36 cellular contexts compared by ENCODE assay signal in genomic region chr5:26582350-26583040, GRCh38.
A peak's percentile ranks its signal among the peaks of the same experiment; 100 is the strongest.
DNase-seq lines count a peak whose midpoint lies in the region; ATAC-seq and TF ChIP-seq lines count a peak whose summit lies in the region.
"Had no signal": no experiment of that assay in that cellular context is flagged by ENCODE, and none has a peak within 500 bp of the region (broad histone marks: within the 10 kb centered on the region; RNA-seq: fewer than 3 reads in every experiment).

No MANE protein-coding gene starts in this region.

- no peaks in the 10 kb centered on the region for H3K79me2 ChIP-seq in GM23248 (ENCODE audit: insufficient read depth)

- no peak for TF ChIP-seq CTCF in fibroblast of pulmonary artery (IDR thresholded peaks at IDR 0.05; ENCODE audit: low read length, missing control alignments)

- no peak overlapping the region for H3K27ac ChIP-seq in GM23248
- H3K27ac ChIP-seq: thoracic aorta, uterus had no signal

- H3F3A ChIP-seq in GM23248 (ENCODE audit: insufficient read depth) = no peaks in the 10 kb centered on the region

- no peak overlapping the region for H3K9ac ChIP-seq in GM23248

- H3K27me3 ChIP-seq in GM23248 (replicated peaks; ENCODE audit: insufficient read depth) = no peaks in the 10 kb centered on the region
- H3K27me3 ChIP-seq: uterus had no signal

- no peak overlapping the region for H2AFZ ChIP-seq in GM23248

- H4K20me1 ChIP-seq in GM23248 (ENCODE audit: insufficient read depth) = no peaks in the 10 kb centered on the region

- no peaks in the 10 kb centered on the region for H3K9me2 ChIP-seq in GM23248 (ENCODE audit: insufficient read depth)

- H3K4me3 ChIP-seq in GM23248 (no peak overlapping the region), fibroblast of pulmonary artery (replicated peaks; ENCODE audit: low read depth, low read length) (no peak overlapping the region)
- H3K4me3 ChIP-seq: GM12878, HAP-1, thoracic aorta, uterus had no signal

- no peaks in the 10 kb centered on the region for H3K9me3 ChIP-seq in GM23248 (ENCODE audit: low read depth)
- H3K9me3 ChIP-seq: HAP-1, thoracic aorta, uterus had no signal

- H3K4me3 Mint-ChIP-seq in stimulated activated effector memory CD8-positive, alpha-beta T cell treated with anti-CD3 and anti-CD28 coated beads, Interleukin-12 subunit alpha, Interleukin-12 subunit beta, amount 100 ng/mL, for 72 hours = no peak overlapping the region
- H3K4me3 Mint-ChIP-seq: activated CD8-positive, alpha-beta memory T cell treated with anti-CD3 and anti-CD28 coated beads, Interleukin-2, amount 10 ng/mL, durations not matched to agents 7 days and 5 days; CD4-positive, CD25-positive, alpha-beta regulatory T cell; central memory CD8-positive, alpha-beta T cell; dendritic cell treated with granulocyte-macrophage colony-stimulating factor and Interleukin-4, amounts not matched to agents 40 ng/mL and 50 ng/mL, for 4 days; naive thymus-derived CD4-positive, alpha-beta T cell; stimulated activated naive CD8-positive, alpha-beta T cell treated with anti-CD3 and anti-CD28 coated beads, Interleukin-15, amount 100 ng/mL, for 72 hours had no signal

- H3K36me3 Mint-ChIP-seq in stimulated activated effector memory CD8-positive, alpha-beta T cell treated with anti-CD3 and anti-CD28 coated beads, Interleukin-12 subunit alpha, Interleukin-12 subunit beta, amount 100 ng/mL, for 72 hours = no peaks in the 10 kb centered on the region
- H3K36me3 Mint-ChIP-seq: activated CD8-positive, alpha-beta memory T cell treated with anti-CD3 and anti-CD28 coated beads, Interleukin-2, amount 10 ng/mL, durations not matched to agents 7 days and 5 days; CD4-positive, CD25-positive, alpha-beta regulatory T cell; naive thymus-derived CD4-positive, alpha-beta T cell had no signal

- H3K4me1 ChIP-seq in GM23248 (ENCODE audit: insufficient read depth) = no peaks in the 10 kb centered on the region
- H3K4me1 ChIP-seq: HAP-1, uterus had no signal

- no peaks in the 10 kb centered on the region for H3K4me1 Mint-ChIP-seq in stimulated activated effector memory CD8-positive, alpha-beta T cell treated with anti-CD3 and anti-CD28 coated beads, Interleukin-12 subunit alpha, Interleukin-12 subunit beta, amount 100 ng/mL, for 72 hours
- H3K4me1 Mint-ChIP-seq: activated CD8-positive, alpha-beta memory T cell treated with anti-CD3 and anti-CD28 coated beads, Interleukin-2, amount 10 ng/mL, durations not matched to agents 7 days and 5 days; CD4-positive, CD25-positive, alpha-beta regulatory T cell; central memory CD8-positive, alpha-beta T cell; naive thymus-derived CD4-positive, alpha-beta T cell; stimulated activated naive CD8-positive, alpha-beta T cell treated with anti-CD3 and anti-CD28 coated beads, Interleukin-15, amount 100 ng/mL, for 72 hours had no signal

- no peak overlapping the region for H3K27ac Mint-ChIP-seq in stimulated activated effector memory CD8-positive, alpha-beta T cell treated with anti-CD3 and anti-CD28 coated beads, Interleukin-12 subunit alpha, Interleukin-12 subunit beta, amount 100 ng/mL, for 72 hours
- H3K27ac Mint-ChIP-seq: activated CD8-positive, alpha-beta memory T cell treated with anti-CD3 and anti-CD28 coated beads, Interleukin-2, amount 10 ng/mL, durations not matched to agents 7 days and 5 days; CD4-positive, CD25-positive, alpha-beta regulatory T cell; dendritic cell treated with granulocyte-macrophage colony-stimulating factor and Interleukin-4, amounts not matched to agents 40 ng/mL and 50 ng/mL, for 4 days; naive thymus-derived CD4-positive, alpha-beta T cell; progenitor cell of endocrine pancreas; stimulated activated naive CD8-positive, alpha-beta T cell treated with anti-CD3 and anti-CD28 coated beads, Interleukin-15, amount 100 ng/mL, for 72 hours had no signal

- 0% methylated on average over 1 of the region's 1 CpG for WGBS in GM23248 (ENCODE audit: low coverage in 1 of 2, low lambda C conversion rate in 2 of 2, missing lambda C conversion rate in 2 of 2), 2 experiments

- no peak overlapping the region for H3K4me2 ChIP-seq in GM23248 (ENCODE audit: unreplicated experiment)

- H3K9me3 Mint-ChIP-seq in stimulated activated effector memory CD8-positive, alpha-beta T cell treated with anti-CD3 and anti-CD28 coated beads, Interleukin-12 subunit alpha, Interleukin-12 subunit beta, amount 100 ng/mL, for 72 hours = peaks cover 13% of the 10 kb centered on the region

- ATAC-seq in stimulated activated effector memory CD8-positive, alpha-beta T cell treated with anti-CD3 and anti-CD28 coated beads, Interleukin-12 subunit alpha, Interleukin-12 subunit beta, amount 100 ng/mL, for 72 hours = no peak
- ATAC-seq: activated CD4-positive, CD25-positive, alpha-beta regulatory T cell treated with anti-CD3 and anti-CD28 coated beads, Interleukin-2, amount 50 U/mL, for 24 hours; activated CD8-positive, alpha-beta memory T cell treated with anti-CD3 and anti-CD28 coated beads, Interleukin-2, amount 10 ng/mL, durations not matched to agents 7 days and 5 days; esophagus mucosa; GM12878; naive thymus-derived CD4-positive, alpha-beta T cell; sciatic nerve; stimulated activated naive CD8-positive, alpha-beta T cell treated with anti-CD3 and anti-CD28 coated beads, Interleukin-15, amount 100 ng/mL, for 72 hours had no signal

- DNase-seq in NCI-H1436 (lab: John Stamatoyannopoulos, UW) (peak; percentile 1), NCI-H1436 treated with DMSO at 0.1 percent for 48 hours (lab: John Stamatoyannopoulos, UW) (no peak), GM23248 (peak; percentile 7), RKO (ENCODE audit: low spot score) (peak; percentile 14), fibroblast of pulmonary artery (ENCODE audit: low read depth) (peak; percentile 0), DMS153 treated with DMSO at 0.1 percent for 48 hours (lab: John Stamatoyannopoulos, UW; ENCODE audit: unreplicated experiment) (no peak), NCI-H510A (lab: John Stamatoyannopoulos, UW) (no peak)
- no peak for DNase-seq in stimulated activated effector memory CD8-positive, alpha-beta T cell treated with anti-CD3 and anti-CD28 coated beads, Interleukin-12 subunit alpha, Interleukin-12 subunit beta, amount 100 ng/mL, for 72 hours (ENCODE audit: low spot score in 2 of 2)
- DNase-seq: activated CD4-positive, alpha-beta T cell treated with anti-CD3 and anti-CD28 coated beads, Interleukin-2, amount 50 U/mL, for 4 hours; activated CD8-positive, alpha-beta memory T cell treated with anti-CD3 and anti-CD28 coated beads, Interleukin-2, amount 10 ng/mL, durations not matched to agents 7 days and 5 days; activated gamma-delta T cell treated with Interleukin-2 at 50 U/mL for 16 hours; activated T-cell treated with anti-CD3 and anti-CD28 coated beads, Interleukin-2, amount 50 U/mL, for 48 hours; AML-193; CD4-positive, CD25-positive, alpha-beta regulatory T cell; EL; foreskin melanocyte; Kasumi-1; kidney glomerular epithelial cell; naive thymus-derived CD4-positive, alpha-beta T cell; NCI-H1694 treated with DMSO at 0.1 percent for 48 hours; NCI-H226; NCI-H82; nucleus accumbens; stimulated activated CD8-positive, alpha-beta memory T cell treated with anti-CD3 and anti-CD28 coated beads, Interleukin-4, amount 100 ng/mL, for 48 hours; stimulated activated naive CD8-positive, alpha-beta T cell treated with anti-CD3 and anti-CD28 coated beads, Interleukin-15, amount 100 ng/mL, for 72 hours; T-helper 2 cell; uterus had no signal

- H3K36me3 ChIP-seq in GM23248 (ENCODE audit: low read depth) = no peaks in the 10 kb centered on the region
- H3K36me3 ChIP-seq: HAP-1, thoracic aorta, uterus had no signal

- in situ Hi-C loops in GM23248 (cut with MboI) = no loop called here

Comparison
In these comparisons a context has a peak if more than half of its experiments do, and no peak if none do; other contexts are left out.
1. DNase-seq: peak in NCI-H1436 (single experiment), GM23248 (single experiment), RKO (single experiment) and fibroblast of pulmonary artery (single experiment); none in NCI-H1436 treated with DMSO at 0.1 percent for 48 hours (single experiment), DMS153 treated with DMSO at 0.1 percent for 48 hours (single experiment), stimulated activated effector memory CD8-positive, alpha-beta T cell treated with anti-CD3 and anti-CD28 coated beads, Interleukin-12 subunit alpha, Interleukin-12 subunit beta, amount 100 ng/mL, for 72 hours (0 of 2) and NCI-H510A (single experiment).